In genomic region chr14:61503167-61503801, GRCh38 we compare ENCODE assay signal across 2 cellular contexts.
TF ChIP-seq lines count a peak whose summit lies in the region.

No MANE protein-coding gene starts in this region.

TF ChIP-seq in liver, 16 proteins besides CTCF, POLR2A, EP300 and RAD21 (continued from another document):
- no peak for TF ChIP-seq REST (IDR thresholded peaks at IDR 0.05)
- TF ChIP-seq ZBTB33 (IDR thresholded peaks at IDR 0.05), result no peak
- no peak for TF ChIP-seq FOXA1 (IDR thresholded peaks at IDR 0.05)
- TF ChIP-seq HNF4G (IDR thresholded peaks at IDR 0.05), result no peak
- no peak for TF ChIP-seq YY1 (IDR thresholded peaks at IDR 0.05)
- TF ChIP-seq HNF4A (conservative IDR thresholded peaks at IDR 0.05), result no peak
- no peak for TF ChIP-seq RXRA (IDR thresholded peaks at IDR 0.05)
- TF ChIP-seq JUND (IDR thresholded peaks at IDR 0.05), result no peak
- no peak for TF ChIP-seq SP1 (IDR thresholded peaks at IDR 0.05)

TF ChIP-seq in HepG2, 621 proteins besides CTCF, POLR2A, EP300 and RAD21 (continued from another document):
- TF ChIP-seq PAXIP1 (CRISPR knock-in tag; conservative IDR thresholded peaks at IDR 0.05) (no peak), ZNF724P (CRISPR knock-in tag; IDR thresholded peaks at IDR 0.05; ENCODE audit: borderline replicate concordance) (no peak), PCBP1 (IDR thresholded peaks at IDR 0.05; ENCODE audit: borderline replicate concordance, low read depth, low read length) (no peak), ZBTB26 (CRISPR knock-in tag; IDR thresholded peaks at IDR 0.05; ENCODE audit: borderline replicate concordance) (no peak), ZNF431 (CRISPR knock-in tag; IDR thresholded peaks at IDR 0.05; ENCODE audit: borderline replicate concordance, low read depth) (no peak), BATF2 (CRISPR knock-in tag; IDR thresholded peaks at IDR 0.05) (no peak), SCMH1 (CRISPR knock-in tag; IDR thresholded peaks at IDR 0.05; ENCODE audit: borderline replicate concordance) (no peak)
